Comparison of ENCODE assay signal across 1 cellular context in genomic region chr9:101737705-101738565, GRCh38.
TF ChIP-seq lines count a peak whose summit lies in the region.

No MANE protein-coding gene starts in this region.

TF ChIP-seq in IMR-90, 13 proteins besides CTCF, POLR2A, EP300 and RAD21 (continued from another document):
- TF ChIP-seq, protein P1, sequence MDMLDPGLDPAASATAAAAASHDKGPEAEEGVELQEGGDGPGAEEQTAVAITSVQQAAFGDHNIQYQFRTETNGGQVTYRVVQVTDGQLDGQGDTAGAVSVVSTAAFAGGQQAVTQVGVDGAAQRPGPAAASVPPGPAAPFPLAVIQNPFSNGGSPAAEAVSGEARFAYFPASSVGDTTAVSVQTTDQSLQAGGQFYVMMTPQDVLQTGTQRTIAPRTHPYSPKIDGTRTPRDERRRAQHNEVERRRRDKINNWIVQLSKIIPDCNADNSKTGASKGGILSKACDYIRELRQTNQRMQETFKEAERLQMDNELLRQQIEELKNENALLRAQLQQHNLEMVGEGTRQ (IDR thresholded peaks at IDR 0.05; ENCODE audit: low read depth, low read length): no peak
- no peak for TF ChIP-seq RCOR1 (IDR thresholded peaks at IDR 0.05; ENCODE audit: insufficient replicate concordance, low read length)
